ENCODE assay signal across 24 cellular contexts in the genomic region with DNA sequence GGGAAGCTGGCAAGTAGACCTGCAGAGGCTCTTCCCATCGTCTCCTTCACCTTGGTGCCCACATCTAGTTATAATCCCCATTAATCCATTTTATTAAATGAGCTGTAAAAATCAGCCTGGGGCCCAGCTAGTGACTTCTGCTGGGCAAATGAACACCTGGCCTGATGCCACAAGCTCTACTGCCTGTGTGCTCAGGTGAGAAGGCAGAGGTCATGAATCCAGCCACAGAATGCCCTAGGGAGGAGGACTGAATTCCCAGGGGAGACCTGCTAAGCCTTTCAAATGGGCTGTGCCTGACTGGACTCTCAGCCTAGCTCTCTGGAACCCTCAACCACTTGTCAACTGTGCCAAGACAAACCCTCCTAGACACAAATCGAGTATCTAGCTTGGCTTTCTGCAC.
DNase-seq lines count a peak whose midpoint lies in the region; ATAC-seq, FAIRE-seq and TF ChIP-seq lines count a peak whose summit lies in the region.
"Had no signal": no experiment of that assay in that cellular context is flagged by ENCODE, and none has a peak within 500 bp of the region (broad histone marks: within the 10 kb centered on the region; RNA-seq: fewer than 3 reads in every experiment).

No MANE protein-coding gene starts in this region.

- no peak for ATAC-seq in HG02870 (IDR thresholded peaks at IDR 0.05; ENCODE audit: unreplicated experiment)
- ATAC-seq in GM21367 (IDR thresholded peaks at IDR 0.05; ENCODE audit: unreplicated experiment), result no peak
- ATAC-seq: activated CD4-positive, alpha-beta T cell treated with anti-CD3 and anti-CD28 coated beads for 36 hours; activated CD8-positive, alpha-beta memory T cell treated with anti-CD3 and anti-CD28 coated beads, Interleukin-2, amount 10 ng/mL, durations not matched to agents 7 days and 5 days; GM23338; naive thymus-derived CD4-positive, alpha-beta T cell had no signal

- no peak overlapping the region for H3K14ac ChIP-seq in mesenchymal stem cell (ENCODE audit: low read length in 2 of 2)

- no peak overlapping the region for H2BK120ac ChIP-seq in mesenchymal stem cell (ENCODE audit: low read depth, low read length)

- no peak overlapping the region for H3K9ac ChIP-seq in mesenchymal stem cell (ENCODE audit: low read length)
- H3K9ac ChIP-seq in kidney (ENCODE audit: low read length in 2 of 2), result no peak overlapping the region

- 100% methylated on average over 2 of the region's 2 CpGs for WGBS in mesenchymal stem cell

- H3K4me1 ChIP-seq in mesenchymal stem cell (ENCODE audit: control insufficient read depth, insufficient read depth, low read depth, low read length), result peaks cover 6% of the 10 kb centered on the region
- H3K4me1 ChIP-seq in kidney (ENCODE audit: control insufficient read depth in 1 of 2, insufficient read depth in 1 of 2, low read depth in 1 of 2, low read length in 2 of 2), result peaks cover 0 to 5% of the 10 kb centered on the region in 2 donors
- H3K4me1 ChIP-seq: Peyer's patch had no signal

- no peak overlapping the region for H2AFZ ChIP-seq in mesenchymal stem cell (ENCODE audit: low read depth, low read length)
- H2AFZ ChIP-seq: GM23338 had no signal

- no peak overlapping the region for H3K4me2 ChIP-seq in mesenchymal stem cell (ENCODE audit: low read length, poor library complexity, severe bottlenecking)
- H3K4me2 ChIP-seq: GM23338, smooth muscle cell had no signal

- peak overlapping the region; percentile 10 for H4K8ac ChIP-seq in mesenchymal stem cell (ENCODE audit: low read length)

- peaks cover 12% of the 10 kb centered on the region for H3K9me3 ChIP-seq in mesenchymal stem cell (ENCODE audit: control insufficient read depth, low read length)
- H3K9me3 ChIP-seq in kidney (ENCODE audit: control insufficient read depth in 1 of 2, low read length in 2 of 2), result peaks cover 3 to 13% of the 10 kb centered on the region in 2 donors
- H3K9me3 ChIP-seq: Peyer's patch had no signal

- H2AK5ac ChIP-seq in mesenchymal stem cell (ENCODE audit: low read length, severe bottlenecking), result peak overlapping the region; percentile 4

- no peak overlapping the region for H2BK15ac ChIP-seq in mesenchymal stem cell (ENCODE audit: low read depth, poor library complexity, severe bottlenecking)

- H3K36me3 ChIP-seq in mesenchymal stem cell (ENCODE audit: control insufficient read depth in 1 of 2, insufficient read depth in 2 of 2, low read depth in 1 of 2, low read length in 2 of 2) (peaks cover 6 to 15% of the 10 kb centered on the region in 2 experiments), kidney (ENCODE audit: control insufficient read depth in 1 of 2, insufficient read depth in 2 of 2, low read length in 2 of 2) (no peaks in the 10 kb centered on the region)

- no peak overlapping the region for H3K23ac ChIP-seq in mesenchymal stem cell (ENCODE audit: low read length in 2 of 2)

- H3K4me3 ChIP-seq in mesenchymal stem cell (ENCODE audit: insufficient read depth in 1 of 2, low read depth in 1 of 2, low read length in 2 of 2) (no peak overlapping the region), kidney (ENCODE audit: low read length in 2 of 2) (no peak overlapping the region)
- H3K4me3 ChIP-seq: GM23338, Peyer's patch, smooth muscle cell had no signal

- H3K18ac ChIP-seq in mesenchymal stem cell (ENCODE audit: low read depth in 1 of 2, low read length in 2 of 2), result no peak overlapping the region

- TF ChIP-seq CTCF in C4-2B (conservative IDR thresholded peaks at IDR 0.05) (no peak), kidney (IDR thresholded peaks at IDR 0.05; ENCODE audit: borderline replicate concordance, extremely low read depth, insufficient read depth) (no peak)

- no peaks in the 10 kb centered on the region for H3K27me3 ChIP-seq in mesenchymal stem cell (ENCODE audit: control insufficient read depth in 1 of 2, insufficient read depth in 1 of 2, low read length in 2 of 2)
- H3K27me3 ChIP-seq: Peyer's patch had no signal

- peaks cover 10% of the 10 kb centered on the region for H3K79me1 ChIP-seq in mesenchymal stem cell (replicated peaks; ENCODE audit: low read length, poor library complexity, severe bottlenecking)

- peak overlapping the region; percentile 30 for H4K91ac ChIP-seq in mesenchymal stem cell (ENCODE audit: low read length)

- peak overlapping the region in 1 of 2 experiments; percentile 15 for H2BK12ac ChIP-seq in mesenchymal stem cell (ENCODE audit: low read length in 2 of 2)

- H3K27ac ChIP-seq in C4-2B (peak overlapping the region; percentile 33), mesenchymal stem cell (ENCODE audit: low read length, poor library complexity, severe bottlenecking) (peak overlapping the region; percentile 48), kidney (ENCODE audit: low read depth in 2 of 2, low read length in 2 of 2) (no peak overlapping the region)
- H3K27ac ChIP-seq: Peyer's patch had no signal

- intact Hi-C loops in kidney (cut with DNase I), result no loop called here

- H2BK5ac ChIP-seq in mesenchymal stem cell (ENCODE audit: low read depth, low read length, poor library complexity, severe bottlenecking), result no peak overlapping the region

- DNase-seq in DMS79 (lab: John Stamatoyannopoulos, UW) (peak; percentile 92), NCI-H69 (lab: John Stamatoyannopoulos, UW) (peak; percentile 90), mesenchymal stem cell (no peak), HuH-7 (ENCODE audit: low spot score) (no peak), kidney (no peak)
- DNase-seq: activated CD4-positive, alpha-beta T cell treated with anti-CD3 and anti-CD28 coated beads for 36 hours; activated CD8-positive, alpha-beta memory T cell treated with anti-CD3 and anti-CD28 coated beads, Interleukin-2, amount 10 ng/mL, durations not matched to agents 7 days and 5 days; amniotic stem cell; COR-L47; effector CD8-positive, alpha-beta T cell; glutamatergic neuron; MV-4-11; naive thymus-derived CD4-positive, alpha-beta T cell; NCI-H2171 treated with DMSO at 0.1 percent for 48 hours; Peyer's patch; posterior cingulate gyrus; stimulated activated CD4-positive, alpha-beta T cell treated with anti-CD3 and anti-CD28 coated beads, Interleukin-4, amount 100 ng/mL, for 4 hours; substantia nigra; T1000 had no signal

- no peak for FAIRE-seq in kidney (lab: Jason Lieb, UNC)

- peak overlapping the region in 1 of 2 experiments; percentile 11 for H3K4ac ChIP-seq in mesenchymal stem cell (ENCODE audit: low read depth in 1 of 2, low read length in 2 of 2)

Comparison
In these comparisons a context has a peak if more than half of its experiments do, and no peak if none do; other contexts are left out.
1. H3K27ac ChIP-seq: peak in C4-2B (single experiment) and mesenchymal stem cell (single experiment); none in kidney (0 of 2).
2. DNase-seq: peak in DMS79 (single experiment) and NCI-H69 (single experiment); none in mesenchymal stem cell (single experiment), HuH-7 (single experiment) and kidney (single experiment).